17 cellular contexts compared by ENCODE assay signal in genomic region chr7:6268909-6269306, GRCh38. TPM values are rescaled to one million over a fixed set of nuclear protein-coding genes. Genes with fewer than 3 reads are reported as not detected.
DNase-seq lines count a peak whose midpoint lies in the region; ATAC-seq, FAIRE-seq and TF ChIP-seq lines count a peak whose summit lies in the region.
"Had no signal": no experiment of that assay in that cellular context is flagged by ENCODE, and none has a peak within 500 bp of the region (broad histone marks: within the 10 kb centered on the region; RNA-seq: fewer than 3 reads in every experiment).

No MANE protein-coding gene starts in this region.

- intact Hi-C loops in right cardiac atrium (cut with DNase I) (no loop called here), left ventricle myocardium superior (cut with micrococcal nuclease) (loop anchor here (10.0 kb wide), 1 partner anchor 94 kb away; no protein-coding TSS in a partner anchor), K562 (cut with micrococcal nuclease) (no loop called here)

- CTCF ChIA-PET in K562 (lab: Yijun Ruan, JAX; ENCODE audit: low intra/inter-chr PET ratio) = no interaction called here

- peak overlapping the region; percentile 65 for H3K27ac ChIP-seq in right cardiac atrium (ENCODE audit: low read length)
- H3K27ac ChIP-seq in K562 (ENCODE audit: extremely low read depth, low read depth, low read length) = no peak overlapping the region
- peak overlapping the region; percentile 43 for H3K27ac ChIP-seq in muscle layer of duodenum (ENCODE audit: low read length)
- H3K27ac ChIP-seq: cardiac muscle cell, sigmoid colon, SJSA1, thyroid gland had no signal

- no peak overlapping the region for H2AFZ ChIP-seq in K562 (ENCODE audit: low read depth, low read length)

- in situ Hi-C loops in K562 (cut with MboI) = no loop called here

- no peak for FAIRE-seq in K562 (lab: Jason Lieb, UNC)
- FAIRE-seq in frontal cortex (lab: Jason Lieb, UNC) = no peak

- 42% methylated on average over 5 of the region's 5 CpGs for WGBS in right cardiac atrium
- 58% methylated on average over 5 of the region's 5 CpGs for WGBS in K562 (ENCODE audit: insufficient coverage, low coverage, missing lambda C conversion rate)

- H3K36me3 ChIP-seq in K562 (ENCODE audit: control insufficient read depth, insufficient read depth, low read length) = no peaks in the 10 kb centered on the region
- H3K36me3 ChIP-seq in muscle layer of duodenum (ENCODE audit: control insufficient read depth in 1 of 2, insufficient read depth in 2 of 2, low read length in 2 of 2) = no peaks in the 10 kb centered on the region
- H3K36me3 ChIP-seq: cardiac muscle cell, sigmoid colon, thyroid gland had no signal

- POLR2A ChIA-PET in K562 (lab: Yijun Ruan, JAX) = interaction anchor here (0.6 to 2.4 kb wide), 2 partner anchors 9 to 33 kb away, joined by 3 to 18 read pairs; no protein-coding TSS in a partner anchor

- H3K4me3 ChIP-seq in right cardiac atrium (ENCODE audit: low read length) (no peak overlapping the region), K562 (no peak overlapping the region), muscle layer of duodenum (ENCODE audit: low read depth in 1 of 2, low read length in 2 of 2) (peak overlapping the region in 1 of 2 donors; percentile 11)
- H3K4me3 ChIP-seq: cardiac muscle cell, sigmoid colon, SJSA1, thyroid gland had no signal

- H3K4me1 ChIP-seq in right cardiac atrium (ENCODE audit: control insufficient read depth, insufficient read depth, low read length) (peaks cover 10% of the 10 kb centered on the region), K562 (replicated peaks in 1 of 2; ENCODE audit: control insufficient read depth in 2 of 2, insufficient read depth in 2 of 2, low read length in 2 of 2) (peaks cover 33 to 44% of the 10 kb centered on the region in 2 experiments; a peak in 4 of 5 replicates), muscle layer of duodenum (ENCODE audit: control insufficient read depth in 1 of 2, insufficient read depth in 2 of 2, low read length in 2 of 2) (peaks cover 10 to 21% of the 10 kb centered on the region in 2 donors)

- H3K9ac ChIP-seq in K562 (ENCODE audit: insufficient read depth in 1 of 2, low read depth in 2 of 2, low read length in 2 of 2) = peak overlapping the region in 1 of 2 experiments; percentile 81; a peak in 2 of 4 replicates

- H3K4me2 ChIP-seq in K562 (ENCODE audit: insufficient read depth, low read length) = no peak overlapping the region

- TF ChIP-seq POLR2A in K562 (conservative IDR thresholded peaks at IDR 0.05) = no peak

- BruUV-seq in K562 (replicated peaks; lab: Mats Ljungman, UMichigan) = no TSS peak

- H3K79me2 ChIP-seq in K562 (ENCODE audit: control insufficient read depth, insufficient read depth, low read length) = peaks cover 58% of the 10 kb centered on the region

- no peak for TF ChIP-seq CTCF in K562 (IDR thresholded peaks at IDR 0.05 in 2 of 3, conservative IDR thresholded peaks at IDR 0.05 in 1 of 3; ENCODE audit: insufficient read depth in 2 of 3, low read depth in 1 of 3, low read length in 3 of 3)

- TF ChIP-seq EP300 in K562 (IDR thresholded peaks at IDR 0.05; ENCODE audit: low read length) = no peak

- H4K20me1 ChIP-seq in K562 (replicated peaks; ENCODE audit: control insufficient read depth, insufficient read depth, low read length) = 0 out of 2 replicates have a peak, but pooled peaks cover 3% of the 10 kb centered on the region

- no peaks in the 10 kb centered on the region for H3K9me3 ChIP-seq in right cardiac atrium (ENCODE audit: control insufficient read depth, low read length)
- H3K9me3 ChIP-seq in K562 (replicated peaks; ENCODE audit: control insufficient read depth, insufficient read depth, low read depth, low read length) = no peaks in the 10 kb centered on the region
- no peaks in the 10 kb centered on the region for H3K9me3 ChIP-seq in muscle layer of duodenum (ENCODE audit: control insufficient read depth in 1 of 2, low read length in 2 of 2)
- H3K9me3 ChIP-seq: sigmoid colon, SJSA1, thyroid gland had no signal

- no peaks in the 10 kb centered on the region for H3K27me3 ChIP-seq in right cardiac atrium (ENCODE audit: control insufficient read depth, insufficient read depth)
- no peaks in the 10 kb centered on the region for H3K27me3 ChIP-seq in K562 (ENCODE audit: control insufficient read depth in 2 of 2, insufficient read depth in 2 of 2, low read length in 2 of 2)
- H3K27me3 ChIP-seq in muscle layer of duodenum (ENCODE audit: low read depth, low read length) = no peaks in the 10 kb centered on the region
- H3K27me3 ChIP-seq: cardiac muscle cell, sigmoid colon, SJSA1, thyroid gland had no signal

- no peak for TF ChIP-seq RAD21 in K562 (CRISPR knock-in tag; conservative IDR thresholded peaks at IDR 0.05 in 1 of 2, IDR thresholded peaks at IDR 0.05 in 1 of 2)

- ATAC-seq in right cardiac atrium (peak in 1 of 2 donors; percentile 20), left ventricle myocardium superior (no peak), K562 (no peak), HG03457 (IDR thresholded peaks at IDR 0.05; ENCODE audit: unreplicated experiment) (no peak), GM21786 (IDR thresholded peaks at IDR 0.05; ENCODE audit: unreplicated experiment) (no peak)

- DNase-seq in right cardiac atrium (peak in 1 of 3 donors; percentile 20), left ventricle myocardium superior (no peak), K562 (ENCODE audit: extremely low read depth in 1 of 4, low spot score in 3 of 4) (no peak), frontal cortex (ENCODE audit: low spot score in 2 of 2) (no peak)
- DNase-seq in NK-92 treated with Interleukin-12 subunit alpha and Interleukin-12 subunit beta, amount 100 ng/mL, for 24 hours (lab: John Stamatoyannopoulos, UW) = no peak
- DNase-seq: activated CD4-positive, alpha-beta T cell treated with anti-CD3 and anti-CD28 coated beads for 48 hours; activated T-cell treated with anti-CD3 and anti-CD28 coated beads, Interleukin-2, amount 50 U/mL, for 1 hour; effector memory CD4-positive, alpha-beta T cell; sigmoid colon; stimulated activated CD4-positive, alpha-beta T cell treated with anti-CD3 and anti-CD28 coated beads, Interleukin-4, amount 100 ng/mL, for 1 hour; T-helper 9 cell; thyroid gland had no signal

- no peaks in the 10 kb centered on the region for H3K9me1 ChIP-seq in K562 (ENCODE audit: control insufficient read depth, insufficient read depth, low read length)

TF ChIP-seq in K562, 482 proteins besides CTCF, POLR2A, EP300 and RAD21:
- 0 out of 2 replicates have a peak, but pooled peaks have one; percentile 22 for TF ChIP-seq TFAP4 (CRISPR knock-in tag; IDR thresholded peaks at IDR 0.05; ENCODE audit: borderline replicate concordance)
- no peak for TF ChIP-seq SIRT6 (IDR thresholded peaks at IDR 0.05; ENCODE audit: low read depth, low read length)

RNA-seq across cellular contexts. Expression of gene CYTH3, which starts 3.5 kb away (rescaled TPM):
- 10 to 100 TPM; 27.2 to 40.2 (median 32.0) TPM for total RNA-seq in right cardiac atrium
- polyA plus RNA-seq in right cardiac atrium = 23.5 TPM
- 27.8 TPM for total RNA-seq in left ventricle myocardium superior
- 23.7 and 39.3 TPM in 2 replicates for total RNA-seq in K562 (2011; cell fraction: chromatin; rRNA removed; ENCODE audit: low replicate concordance)
- 19.7 and 23.5 TPM in 2 replicates for total RNA-seq in K562 (2011; cell fraction: nucleolus; rRNA removed)
- 22.3 and 24.9 TPM in 2 replicates for total RNA-seq in K562 (2011; cell fraction: nucleoplasm; rRNA removed)
- total RNA-seq in K562 (2014; rRNA removed) = 8.8 and 14.3 TPM in 2 replicates
- 7.4 and 8.4 TPM in 2 replicates for total RNA-seq in K562 (2014; rRNA removed; fragmentation: Illumina TruSeq; extraction: Trizol)
- 11.5 TPM in 2 replicates for total RNA-seq in K562 (2015; rRNA removed; fragmentation: Illumina TruSeq; extraction: Trizol)
- 14.8 and 15.2 TPM in 2 replicates for total RNA-seq in K562 (2021)
- polyA plus RNA-seq in K562 (2011; rRNA removed) = 11.4 and 16.2 TPM in 2 replicates
- polyA plus RNA-seq in K562 (2011; cell fraction: cytosol; rRNA removed) = 13.6 and 14.6 TPM in 2 replicates
- 43.6 and 45.1 TPM in 2 replicates for polyA plus RNA-seq in K562 (2011; cell fraction: nucleus; rRNA removed)
- polyA plus RNA-seq in K562 (2012) = 11.3 and 12.8 TPM in 2 replicates
- polyA plus RNA-seq in K562 (2014; fragmentation: Illumina TruSeq; extraction: Trizol) = 12.3 and 13.8 TPM in 2 replicates
- under 1 TPM; 0.25 to 0.42 TPM for polyA plus RNA-seq in K562 (2014; fragmentation: Nextera tagmentation; extraction: Ambion mirVana)
- 13.8 and 17.0 TPM in 2 replicates for polyA plus RNA-seq in K562 (2014; rRNA removed)
- 5.5 and 6.4 TPM in 2 replicates for polyA minus RNA-seq in K562 (2011; rRNA and poly(A)+ RNA removed)
- polyA minus RNA-seq in K562 (2011; cell fraction: cytosol; rRNA and poly(A)+ RNA removed) = 8.1 and 9.3 TPM in 2 replicates
- 9.8 and 12.1 TPM in 2 replicates for polyA minus RNA-seq in K562 (2011; cell fraction: nucleus; rRNA and poly(A)+ RNA removed)
- total RNA-seq in frontal cortex = 26.9 TPM
